Comparison of ENCODE assay signal across 1 cellular context in genomic region chr3:171347017-171347979, GRCh38.
TF ChIP-seq lines count a peak whose summit lies in the region.

No MANE protein-coding gene starts in this region.

TF ChIP-seq in K562, 482 proteins besides CTCF, POLR2A, EP300 and RAD21 (continued from another document):
- TF ChIP-seq MEF2D (tag; conservative IDR thresholded peaks at IDR 0.05; ENCODE audit: low read depth): peak; percentile 86
- peak in 1 of 2 experiments; percentile 96; a peak in 2 of 4 replicates for TF ChIP-seq ZNF318 (IDR thresholded peaks at IDR 0.05; ENCODE audit: borderline replicate concordance in 1 of 2, low read depth in 1 of 2)
- no peak for TF ChIP-seq TSHZ1 (CRISPR knock-in tag; IDR thresholded peaks at IDR 0.05)
- TF ChIP-seq SIN3B (IDR thresholded peaks at IDR 0.05; ENCODE audit: low read depth): no peak
- TF ChIP-seq JUND (IDR thresholded peaks at IDR 0.05; ENCODE audit: borderline replicate concordance, low read depth, low read length): peak; percentile 85
- TF ChIP-seq JUND (tag; IDR thresholded peaks at IDR 0.05; ENCODE audit: borderline replicate concordance, low read depth, low read length): peak; percentile 89
- peak; percentile 68 for TF ChIP-seq CEBPB (tag; IDR thresholded peaks at IDR 0.05)
- TF ChIP-seq ELF2 (CRISPR knock-in tag; IDR thresholded peaks at IDR 0.05): no peak
- no peak for TF ChIP-seq FOXK2 (conservative IDR thresholded peaks at IDR 0.05 in 1 of 2, IDR thresholded peaks at IDR 0.05 in 1 of 2; ENCODE audit: low read depth in 2 of 2)
- TF ChIP-seq FOSL1 (tag; conservative IDR thresholded peaks at IDR 0.05): peak; percentile 85
- 0 out of 2 replicates have a peak, but pooled peaks have one; percentile 23 for TF ChIP-seq ZBTB33 (CRISPR knock-in tag; IDR thresholded peaks at IDR 0.05)
- TF ChIP-seq MBD2 (IDR thresholded peaks at IDR 0.05; ENCODE audit: borderline replicate concordance, low read depth): no peak
- peak; percentile 62; the same call in 1 of the 2 replicates for TF ChIP-seq SMARCA4 (IDR thresholded peaks at IDR 0.05)
- no peak for TF ChIP-seq ZNF146 (CRISPR knock-in tag; IDR thresholded peaks at IDR 0.05; ENCODE audit: unreplicated experiment)
- no peak for TF ChIP-seq CBX2 (IDR thresholded peaks at IDR 0.05; ENCODE audit: insufficient read depth, low read length, poor library complexity, severe bottlenecking)
- peak; percentile 79 for TF ChIP-seq CREM (IDR thresholded peaks at IDR 0.05; ENCODE audit: low read depth)
- TF ChIP-seq DLX4 (CRISPR knock-in tag; IDR thresholded peaks at IDR 0.05): no peak
- no peak for TF ChIP-seq MAX (CRISPR knock-in tag; IDR thresholded peaks at IDR 0.05)
TF ChIP-seq in K562: peak in this region for 32.
